In the genomic region with DNA sequence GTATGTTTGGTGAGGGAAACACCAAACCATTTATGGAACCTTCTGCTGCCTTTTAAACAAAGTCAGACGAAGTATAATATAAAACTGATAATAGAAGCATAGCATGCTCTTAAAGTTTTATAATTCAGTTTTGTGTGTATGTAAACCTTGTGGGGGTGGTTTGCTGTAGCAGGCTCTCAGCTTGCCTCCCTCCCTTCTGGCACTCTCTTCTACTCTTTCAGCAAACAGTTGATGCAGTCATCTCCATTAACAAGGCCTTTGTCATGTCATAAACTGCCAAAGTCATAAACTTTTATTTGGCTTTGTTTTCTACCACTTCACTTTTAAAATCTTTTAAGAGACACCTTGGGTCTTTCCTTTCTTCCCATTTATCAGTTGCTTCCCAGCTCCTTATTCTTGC, we compare ENCODE assay signal across 19 cellular contexts.
DNase-seq lines count a peak whose midpoint lies in the region; ATAC-seq and TF ChIP-seq lines count a peak whose summit lies in the region.
"Had no signal": no experiment of that assay in that cellular context is flagged by ENCODE, and none has a peak within 500 bp of the region (broad histone marks: within the 10 kb centered on the region; RNA-seq: fewer than 3 reads in every experiment).

No MANE protein-coding gene starts in this region.

- no peak overlapping the region for H2BK120ac ChIP-seq in neuronal stem cell (ENCODE audit: low read depth, low read length)

- H4K20me1 ChIP-seq in PC-3 (ENCODE audit: low read length) (no peaks in the 10 kb centered on the region), hepatocyte (ENCODE audit: insufficient read depth, poor library complexity, severe bottlenecking) (no peaks in the 10 kb centered on the region)

- H3K14ac ChIP-seq in neuronal stem cell (ENCODE audit: low read length), result no peak overlapping the region

- no peak overlapping the region for H2BK12ac ChIP-seq in neuronal stem cell (ENCODE audit: low read length)

- H2BK15ac ChIP-seq in neuronal stem cell (ENCODE audit: low read length), result no peak overlapping the region

- intact Hi-C loops in PC-3 (cut with micrococcal nuclease), result no loop called here

- no peak overlapping the region for H4K91ac ChIP-seq in neuronal stem cell (ENCODE audit: low read depth, low read length, poor library complexity)

- ATAC-seq in PC-3, result peak; percentile 93
- no peak for ATAC-seq in HG02623 (IDR thresholded peaks at IDR 0.05; ENCODE audit: unreplicated experiment)
- no peak for ATAC-seq in HG03097 (IDR thresholded peaks at IDR 0.05; ENCODE audit: low FRiP score, unreplicated experiment)

- TF ChIP-seq CTCF in LNCaP clone FGC (IDR thresholded peaks at IDR 0.05; ENCODE audit: control insufficient read depth, extremely low read depth, insufficient read depth) (no peak), PC-3 (conservative IDR thresholded peaks at IDR 0.05; ENCODE audit: low read depth, low read length) (no peak), hepatocyte (IDR thresholded peaks at IDR 0.05; ENCODE audit: poor library complexity) (no peak)

- WGBS in hepatocyte (ENCODE audit: low lambda C conversion rate, missing lambda C conversion rate), result 38% methylated on average over 1 of the region's 1 CpG
- WGBS in neuronal stem cell (ENCODE audit: extremely low coverage in 2 of 2, insufficient read length in 2 of 2, insufficient replicate concordance in 1 of 2), 2 donors, result no CpG with 5 or more reads among the region's 1 CpG

- H3K27me3 ChIP-seq in PC-3 (ENCODE audit: low read length) (no peaks in the 10 kb centered on the region), hepatocyte (no peaks in the 10 kb centered on the region), neuronal stem cell (ENCODE audit: control insufficient read depth in 3 of 3, insufficient read depth in 3 of 3, low read depth in 1 of 3, low read length in 3 of 3) (no peaks in the 10 kb centered on the region)
- H3K27me3 ChIP-seq: BE2C had no signal

- no peak overlapping the region for H2BK5ac ChIP-seq in neuronal stem cell (ENCODE audit: low read length)

- H3K4me2 ChIP-seq in PC-3 (ENCODE audit: low read length) (no peak overlapping the region), hepatocyte (no peak overlapping the region), neuronal stem cell (ENCODE audit: insufficient read depth, low read length, poor library complexity, severe bottlenecking) (no peak overlapping the region)

- no peak overlapping the region for H2AFZ ChIP-seq in PC-3 (ENCODE audit: low read length)
- no peak overlapping the region for H2AFZ ChIP-seq in hepatocyte
- H2AFZ ChIP-seq in neuronal stem cell (ENCODE audit: low read length), result peak overlapping the region; percentile 23
- H2AFZ ChIP-seq: GM23248 had no signal

- POLR2A ChIA-PET in PC-3 (lab: Charles Lee; ENCODE audit: unreplicated experiment), result no interaction called here

- DNase-seq in LNCaP clone FGC (ENCODE audit: low read depth), result peak; percentile 71
- DNase-seq in PC-3, result peak; percentile 35
- peak; percentile 15 for DNase-seq in hepatocyte (ENCODE audit: low spot score)
- DNase-seq in neuronal stem cell (ENCODE audit: low spot score), result no peak
- no peak for DNase-seq in NCI-H2196 treated with DMSO at 0.1 percent for 48 hours (lab: John Stamatoyannopoulos, UW; ENCODE audit: unreplicated experiment)
- no peak for DNase-seq in SW480 (ENCODE audit: low spot score)
- DNase-seq: ACHN; BE2C; C1 segment of cervical spinal cord; CD4-positive, CD25-positive, alpha-beta regulatory T cell; CD8-positive, alpha-beta memory T cell; COR-L47; DMS 273 treated with DMSO at 0.1 percent for 48 hours; DMS53; GM23248; H7 had no signal

- no peak overlapping the region for H2AK5ac ChIP-seq in neuronal stem cell (ENCODE audit: low read depth, low read length)

- no TSS peak for BruUV-seq in PC-3 (replicated peaks; lab: Mats Ljungman, UMichigan)

- H3K4me3 ChIP-seq in LNCaP clone FGC (ENCODE audit: low read depth, low read length) (no peak overlapping the region), PC-3 (ENCODE audit: low read length) (no peak overlapping the region), hepatocyte (no peak overlapping the region), neuronal stem cell (ENCODE audit: low read length in 2 of 2) (no peak overlapping the region)
- H3K4me3 ChIP-seq: GM23248 had no signal

- H3K4ac ChIP-seq in neuronal stem cell (ENCODE audit: low read length), result no peak overlapping the region

- H3K27ac ChIP-seq in PC-3 (ENCODE audit: low read length), result no peak overlapping the region
- H3K27ac ChIP-seq in hepatocyte, result peak overlapping the region; percentile 40
- H3K27ac ChIP-seq in neuronal stem cell (replicated peaks; ENCODE audit: low read length), result no peak overlapping the region
- H3K27ac ChIP-seq: GM23248, HL-60 had no signal

- H4K8ac ChIP-seq in neuronal stem cell (ENCODE audit: low read depth, low read length), result no peak overlapping the region

- H3K9ac ChIP-seq in PC-3 (ENCODE audit: low read length), result no peak overlapping the region
- no peak overlapping the region for H3K9ac ChIP-seq in neuronal stem cell (ENCODE audit: low read depth, low read length, poor library complexity)
- H3K9ac ChIP-seq: GM23248 had no signal

- H3K9me2 ChIP-seq in PC-3 (replicated peaks; ENCODE audit: low read length), result no peaks in the 10 kb centered on the region
- H3K9me2 ChIP-seq in hepatocyte (replicated peaks; ENCODE audit: insufficient read depth), result no peaks in the 10 kb centered on the region

- H3K79me1 ChIP-seq in neuronal stem cell (ENCODE audit: low read depth, low read length), result no peaks in the 10 kb centered on the region

- H3K9me3 ChIP-seq in PC-3 (ENCODE audit: low read length) (no peaks in the 10 kb centered on the region), hepatocyte (ENCODE audit: low read depth) (no peaks in the 10 kb centered on the region), neuronal stem cell (replicated peaks in 1 of 2; ENCODE audit: control insufficient read depth in 2 of 2, insufficient read depth in 1 of 2, low read depth in 1 of 2, low read length in 2 of 2) (no peaks in the 10 kb centered on the region)
- H3K9me3 ChIP-seq: BE2C had no signal

- H3K79me2 ChIP-seq in PC-3 (ENCODE audit: low read length), result no peaks in the 10 kb centered on the region
- no peaks in the 10 kb centered on the region for H3K79me2 ChIP-seq in hepatocyte

- H3K36me3 ChIP-seq in PC-3 (ENCODE audit: low read depth, low read length) (no peaks in the 10 kb centered on the region), hepatocyte (replicated peaks; ENCODE audit: insufficient read depth, low read depth) (no peaks in the 10 kb centered on the region), neuronal stem cell (replicated peaks in 1 of 2; ENCODE audit: control insufficient read depth in 2 of 2, insufficient read depth in 2 of 2, low read length in 2 of 2) (no peaks in the 10 kb centered on the region)
- H3K36me3 ChIP-seq: BE2C had no signal

- no peaks in the 10 kb centered on the region for H3F3A ChIP-seq in PC-3 (ENCODE audit: low read length, unreplicated experiment)

- no peak overlapping the region for H3K23ac ChIP-seq in neuronal stem cell (ENCODE audit: low read depth, low read length, poor library complexity)

- H3K18ac ChIP-seq in neuronal stem cell (ENCODE audit: low read length), result no peak overlapping the region

- CTCF ChIA-PET in PC-3 (lab: Charles Lee), result no interaction called here

- peaks cover 8% of the 10 kb centered on the region; the same call in 1 of the 2 replicates for H3K4me1 ChIP-seq in PC-3 (ENCODE audit: insufficient read depth, low read length)
- no peaks in the 10 kb centered on the region for H3K4me1 ChIP-seq in hepatocyte (ENCODE audit: insufficient read depth)
- no peaks in the 10 kb centered on the region for H3K4me1 ChIP-seq in neuronal stem cell (ENCODE audit: control insufficient read depth in 2 of 2, insufficient read depth in 1 of 2, low read depth in 1 of 2, low read length in 2 of 2)
- H3K4me1 ChIP-seq: BE2C had no signal

Comparison
In these comparisons a context has a peak if more than half of its experiments do, and no peak if none do; other contexts are left out.
1. DNase-seq: peak in LNCaP clone FGC (single experiment), PC-3 (single experiment) and hepatocyte (single experiment); none in neuronal stem cell (single experiment), NCI-H2196 treated with DMSO at 0.1 percent for 48 hours (single experiment) and SW480 (single experiment).